11 cellular contexts compared by ENCODE assay signal in the genomic region with DNA sequence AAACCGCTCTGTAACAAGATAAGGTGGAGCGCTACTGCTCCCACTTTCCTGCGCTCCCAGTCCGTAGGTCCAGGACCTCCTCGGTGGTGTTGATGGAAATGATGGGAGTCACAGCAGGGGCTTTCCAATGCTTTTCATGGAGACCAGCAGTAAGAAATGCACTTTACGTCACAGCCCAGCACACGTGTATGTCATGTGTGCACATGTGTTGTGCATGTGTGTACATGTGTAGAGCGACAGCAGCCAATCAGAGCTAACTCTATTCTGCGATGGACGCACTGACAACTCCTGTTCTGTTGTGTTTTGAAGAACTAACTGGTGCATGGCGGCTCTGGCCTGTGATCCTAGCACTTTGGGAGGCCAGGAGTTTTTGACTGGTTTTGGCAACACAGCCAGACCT. TPM values are rescaled to one million over a fixed set of nuclear protein-coding genes. Genes with fewer than 3 reads are reported as not detected.
DNase-seq lines count a peak whose midpoint lies in the region; ATAC-seq and TF ChIP-seq lines count a peak whose summit lies in the region.
"Had no signal": no experiment of that assay in that cellular context is flagged by ENCODE, and none has a peak within 500 bp of the region (broad histone marks: within the 10 kb centered on the region; RNA-seq: fewer than 3 reads in every experiment).

No MANE protein-coding gene starts in this region.

- peak overlapping the region; percentile 95 for H3K4me3 Mint-ChIP-seq in activated naive CD8-positive, alpha-beta T cell treated with anti-CD3 and anti-CD28 coated beads, Interleukin-2, amount 10 ng/mL, durations not matched to agents 7 days and 5 days
- H3K4me3 Mint-ChIP-seq in mesothelial cell of epicardium, result peak overlapping the region; percentile 92

- POLR2A ChIA-PET in activated naive CD8-positive, alpha-beta T cell treated with anti-CD3 and anti-CD28 coated beads, Interleukin-2, amount 10 ng/mL, durations not matched to agents 7 days and 5 days (lab: Charles Lee), result interaction anchor here (0.8 kb wide), 1 partner anchor 14 kb away, joined by 4 read pairs; no protein-coding TSS in a partner anchor

- H3K4me3 ChIP-seq in HUES48 (ENCODE audit: low read depth, low read length), result peak overlapping the region; percentile 78

- H3K36me3 Mint-ChIP-seq in activated naive CD8-positive, alpha-beta T cell treated with anti-CD3 and anti-CD28 coated beads, Interleukin-2, amount 10 ng/mL, durations not matched to agents 7 days and 5 days, result peaks cover 2% of the 10 kb centered on the region
- H3K36me3 Mint-ChIP-seq in mesothelial cell of epicardium, result peaks cover 7% of the 10 kb centered on the region

- no peaks in the 10 kb centered on the region for H3K9me3 Mint-ChIP-seq in activated naive CD8-positive, alpha-beta T cell treated with anti-CD3 and anti-CD28 coated beads, Interleukin-2, amount 10 ng/mL, durations not matched to agents 7 days and 5 days
- no peaks in the 10 kb centered on the region for H3K9me3 Mint-ChIP-seq in mesothelial cell of epicardium

- H3K9me3 ChIP-seq in HUES48 (ENCODE audit: control insufficient read depth, insufficient read depth, low read length), result no peaks in the 10 kb centered on the region

- H3K9ac ChIP-seq in HUES48 (ENCODE audit: low read depth, low read length), result no peak overlapping the region

- DNase-seq in activated naive CD8-positive, alpha-beta T cell treated with anti-CD3 and anti-CD28 coated beads, Interleukin-2, amount 10 ng/mL, durations not matched to agents 7 days and 5 days, result no peak
- DNase-seq in mesothelial cell of epicardium (ENCODE audit: low spot score in 2 of 2, unreplicated experiment in 2 of 2), result no peak
- DNase-seq in stimulated activated CD4-positive, alpha-beta T cell treated with anti-CD3 and anti-CD28 coated beads, Interleukin-2, amount 100 ng/mL, for 48 hours, result no peak
- no peak for DNase-seq in NCI-H1092 (lab: John Stamatoyannopoulos, UW)
- DNase-seq: EL, nucleus accumbens, T-helper 9 cell had no signal

- peak overlapping the region; percentile 54 for H3K27ac Mint-ChIP-seq in activated naive CD8-positive, alpha-beta T cell treated with anti-CD3 and anti-CD28 coated beads, Interleukin-2, amount 10 ng/mL, durations not matched to agents 7 days and 5 days
- no peak overlapping the region for H3K27ac Mint-ChIP-seq in mesothelial cell of epicardium

- H3K27me3 ChIP-seq in HUES48 (ENCODE audit: control insufficient read depth, insufficient read depth, low read length), result no peaks in the 10 kb centered on the region

- H3K27me3 Mint-ChIP-seq in activated naive CD8-positive, alpha-beta T cell treated with anti-CD3 and anti-CD28 coated beads, Interleukin-2, amount 10 ng/mL, durations not matched to agents 7 days and 5 days, result no peaks in the 10 kb centered on the region
- H3K27me3 Mint-ChIP-seq in mesothelial cell of epicardium (ENCODE audit: low read depth), result no peaks in the 10 kb centered on the region

- H3K27ac ChIP-seq in C4-2B (peak overlapping the region; percentile 85; the same call in 1 of the 2 replicates), HUES48 (ENCODE audit: low read depth, low read length) (no peak overlapping the region)

- H3K36me3 ChIP-seq in HUES48 (ENCODE audit: control insufficient read depth, insufficient read depth, low read length), result peaks cover 23% of the 10 kb centered on the region

- ATAC-seq in activated naive CD8-positive, alpha-beta T cell treated with anti-CD3 and anti-CD28 coated beads, Interleukin-2, amount 10 ng/mL, durations not matched to agents 7 days and 5 days (ENCODE audit: low read depth), result no peak
- ATAC-seq in HG03354 (IDR thresholded peaks at IDR 0.05; ENCODE audit: poor library complexity, severe bottlenecking, unreplicated experiment) (no peak), HG02981 (IDR thresholded peaks at IDR 0.05; ENCODE audit: unreplicated experiment) (no peak)

- TF ChIP-seq CTCF in C4-2B (conservative IDR thresholded peaks at IDR 0.05) (no peak), mesothelial cell of epicardium (IDR thresholded peaks at IDR 0.05; ENCODE audit: unreplicated experiment) (no peak)

- H3K4me1 ChIP-seq in HUES48 (ENCODE audit: control insufficient read depth, insufficient read depth, low read length), result peaks cover 5% of the 10 kb centered on the region; the same call in 1 of the 2 replicates

- H3K4me1 Mint-ChIP-seq in activated naive CD8-positive, alpha-beta T cell treated with anti-CD3 and anti-CD28 coated beads, Interleukin-2, amount 10 ng/mL, durations not matched to agents 7 days and 5 days, result peaks cover 14% of the 10 kb centered on the region
- H3K4me1 Mint-ChIP-seq in mesothelial cell of epicardium, result peaks cover 12% of the 10 kb centered on the region

RNA-seq across cellular contexts. Expression of a gene that starts 1.2 kb away (rescaled TPM):
- total RNA-seq in activated naive CD8-positive, alpha-beta T cell treated with anti-CD3 and anti-CD28 coated beads, Interleukin-2, amount 10 ng/mL, durations not matched to agents 7 days and 5 days, result 10 to 100 TPM; 39.7 to 47.9 TPM
- total RNA-seq in mesothelial cell of epicardium, result 88.3 to 95.9 TPM (median 95.4 TPM) in 3 replicates

RNA-seq across cellular contexts. Expression of a gene that starts 16.3 kb away (rescaled TPM):
- total RNA-seq in activated naive CD8-positive, alpha-beta T cell treated with anti-CD3 and anti-CD28 coated beads, Interleukin-2, amount 10 ng/mL, durations not matched to agents 7 days and 5 days, result 10 to 100 TPM; 49.1 to 52.1 TPM
- 74.9 to 89.1 TPM (median 86.6 TPM) in 3 replicates for total RNA-seq in mesothelial cell of epicardium
